Comparison of ENCODE assay signal across 10 cellular contexts in genomic region chr1:24724345-24725208, GRCh38. TPM values are rescaled to one million over a fixed set of nuclear protein-coding genes. Genes with fewer than 3 reads are reported as not detected.
A peak's percentile ranks its signal among the peaks of the same experiment; 100 is the strongest.
DNase-seq lines count a peak whose midpoint lies in the region; ATAC-seq, FAIRE-seq and TF ChIP-seq lines count a peak whose summit lies in the region.
"Had no signal": no experiment of that assay in that cellular context is flagged by ENCODE, and none has a peak within 500 bp of the region (broad histone marks: within the 10 kb centered on the region; RNA-seq: fewer than 3 reads in every experiment).

No MANE protein-coding gene starts in this region.

- DNase-seq in H54 (ENCODE audit: insufficient read length, low spot score), result peak; percentile 88
- DNase-seq in SJCRH30, result peak; percentile 95 to 98
- DNase-seq in fibroblast of villous mesenchyme (ENCODE audit: low read depth), result peak; percentile 84
- no peak for DNase-seq in sciatic nerve (ENCODE audit: low spot score)
- DNase-seq in T-cell, result no peak
- no peak for DNase-seq in stimulated activated CD4-positive, alpha-beta T cell treated with anti-CD3 and anti-CD28 coated beads, Interleukin-2, amount 100 ng/mL, for 48 hours
- DNase-seq: central memory CD4-positive, alpha-beta T cell; NCI-H1436 treated with DMSO at 0.1 percent for 48 hours had no signal

- intact Hi-C loops in sciatic nerve (cut with DNase I), result no loop called here

- H3K36me3 Mint-ChIP-seq in T-cell, result no peaks in the 10 kb centered on the region

- CTCF ChIA-PET in T-cell (lab: Charles Lee), result no interaction called here

- no peaks in the 10 kb centered on the region for H3K9me3 Mint-ChIP-seq in T-cell

- TF ChIP-seq POLR2A in H54 (IDR thresholded peaks at IDR 0.05; ENCODE audit: low read depth, low read length), result no peak

- no peaks in the 10 kb centered on the region for H3K36me3 ChIP-seq in SJCRH30

- FAIRE-seq in H54 (lab: Jason Lieb, UNC), result peak; percentile 82

- peak overlapping the region; percentile 69 for H3K27ac ChIP-seq in SJCRH30

- peaks cover 0 to 3% of the 10 kb centered on the region in 2 donors for H3K27me3 Mint-ChIP-seq in T-cell

- H3K9me3 ChIP-seq in SJCRH30 (replicated peaks), result no peaks in the 10 kb centered on the region

- no peak overlapping the region for H3K27ac Mint-ChIP-seq in T-cell

- H3K4me1 Mint-ChIP-seq in T-cell, result peaks cover 8 to 15% (median 9%) of the 10 kb centered on the region in 3 donors

- ATAC-seq in sciatic nerve (peak; percentile 79), T-cell (replicated peaks in 1 of 4) (no peak), GM18861 (IDR thresholded peaks at IDR 0.05; ENCODE audit: unreplicated experiment) (no peak), HG03432 (IDR thresholded peaks at IDR 0.05; ENCODE audit: unreplicated experiment) (no peak)

- POLR2A ChIA-PET in T-cell (lab: Charles Lee), result no interaction called here

- peaks cover 23% of the 10 kb centered on the region for H3K4me1 ChIP-seq in SJCRH30

- H3K27me3 ChIP-seq in SJCRH30, result no peaks in the 10 kb centered on the region

- peak overlapping the region; percentile 54 for H3K4me3 ChIP-seq in SJCRH30
- no peak overlapping the region for H3K4me3 ChIP-seq in fibroblast of villous mesenchyme (ENCODE audit: low read depth, low read length)

- TF ChIP-seq CTCF in fibroblast of villous mesenchyme (IDR thresholded peaks at IDR 0.05; ENCODE audit: insufficient read depth, low read depth, low read length), result no peak

- no peak overlapping the region for H3K4me3 Mint-ChIP-seq in T-cell

RNA-seq across cellular contexts. Expression of gene CLIC4, which starts 20.7 kb away (rescaled TPM):
- 157 and 169 TPM in 2 replicates for total RNA-seq in SJCRH30 (2014; rRNA removed; shearing (Covaris generic))
- total RNA-seq in fibroblast of villous mesenchyme (411 and 544 TPM in 2 replicates), sciatic nerve (387 TPM), T-cell (1 to 10 TPM in 4 of 5 donors, under 1 TPM in 1; 0.75 to 9.1 (median 5.5) TPM)

Comparison
In these comparisons a context has a peak if more than half of its experiments do, and no peak if none do; other contexts are left out.
1. DNase-seq: peak in H54 (single experiment), SJCRH30 (2 of 2) and fibroblast of villous mesenchyme (single experiment); none in sciatic nerve (single experiment), T-cell (0 of 34) and stimulated activated CD4-positive, alpha-beta T cell treated with anti-CD3 and anti-CD28 coated beads, Interleukin-2, amount 100 ng/mL, for 48 hours (0 of 2).
2. RNA of gene CLIC4, which starts 20.7 kb away (total RNA-seq): 411 to 544 TPM in fibroblast of villous mesenchyme, 387 TPM in sciatic nerve (single experiment) and 157 to 169 TPM in SJCRH30; 0.75 to 9.1 TPM in T-cell; every median in the first group is over 10 times any median in the second.